In the genomic region with DNA sequence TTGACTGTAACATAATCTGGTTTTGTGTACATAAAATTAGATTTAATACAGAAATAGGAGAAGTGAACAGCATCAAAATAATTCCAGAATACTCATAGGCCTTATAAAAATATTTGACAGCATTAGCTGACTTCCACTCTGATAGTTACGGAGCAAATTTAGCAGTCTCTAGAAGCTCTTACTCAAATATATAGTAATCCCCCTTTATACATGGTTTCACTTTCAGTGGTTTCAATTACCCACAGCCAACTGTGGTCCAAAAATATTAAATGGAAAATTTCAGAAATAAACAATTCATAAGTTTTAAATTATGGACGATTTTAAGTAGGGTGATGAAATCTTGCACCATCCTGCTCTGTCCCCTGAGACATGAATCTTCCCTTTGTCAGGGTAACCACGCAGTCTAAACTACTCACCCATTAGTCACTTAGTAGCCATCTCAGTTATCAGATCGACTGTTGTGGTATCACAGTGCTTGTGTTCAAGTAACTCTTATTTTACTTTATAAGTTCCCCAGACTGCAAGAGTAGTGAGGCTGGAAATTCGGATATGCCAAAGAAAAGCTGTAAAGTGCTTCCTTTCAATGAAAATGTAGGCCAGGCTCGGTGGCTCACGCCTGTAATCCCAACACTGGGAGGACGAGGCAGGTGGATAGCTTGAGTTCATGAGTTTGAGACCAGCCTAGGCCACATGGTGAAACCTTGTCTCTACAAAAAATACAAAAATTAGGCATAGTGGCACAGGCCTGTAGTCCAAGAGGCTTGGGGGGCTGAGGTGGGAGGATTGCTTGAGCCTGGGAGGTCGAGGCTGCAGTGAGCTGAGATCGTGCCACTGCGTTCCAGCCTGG, we compare ENCODE assay signal across 8 cellular contexts. TPM values are rescaled to one million over a fixed set of nuclear protein-coding genes. Genes with fewer than 3 reads are reported as not detected.
DNase-seq lines count a peak whose midpoint lies in the region; ATAC-seq, FAIRE-seq and TF ChIP-seq lines count a peak whose summit lies in the region.

No MANE protein-coding gene starts in this region.

- H3K9ac ChIP-seq in PC-3 (ENCODE audit: low read length), result peak overlapping the region; percentile 54

- DNase-seq in GM18507 (ENCODE audit: extremely low spot score, insufficient read length, low read depth), result no peak
- DNase-seq in PC-3, result peak; percentile 78
- DNase-seq in myocyte (ENCODE audit: low read depth), result peak; percentile 65
- no peak for DNase-seq in Caco-2
- DNase-seq in NCI-H1417 (lab: John Stamatoyannopoulos, UW), result no peak
- no peak for DNase-seq in NCI-H446 treated with DMSO at 0.1 percent for 48 hours (lab: John Stamatoyannopoulos, UW)
- DNase-seq in NCI-H774 (lab: John Stamatoyannopoulos, UW), result no peak

- no peaks in the 10 kb centered on the region for H3K9me2 ChIP-seq in PC-3 (replicated peaks; ENCODE audit: low read length)

- ATAC-seq in HG02610 (IDR thresholded peaks at IDR 0.05; ENCODE audit: unreplicated experiment) (peak; percentile 91), PC-3 (peak; percentile 99)

- no peaks in the 10 kb centered on the region for H3K9me3 Mint-ChIP-seq in Caco-2 (ENCODE audit: unreplicated experiment)

- no peaks in the 10 kb centered on the region for H3K4me1 Mint-ChIP-seq in Caco-2 (ENCODE audit: low read depth, unreplicated experiment)

- CTCF ChIA-PET in PC-3 (lab: Charles Lee), result interaction anchor here (0.6 kb wide), 2 partner anchors 25 to 804 kb away, joined by 5 to 9 read pairs; no protein-coding TSS in a partner anchor
- CTCF ChIA-PET in Caco-2 (lab: Charles Lee), result no interaction called here

- intact Hi-C loops in PC-3 (cut with micrococcal nuclease) (loop anchor here (2.0 kb wide), 1 partner anchor 19 kb away; no protein-coding TSS in a partner anchor), Caco-2 (cut with micrococcal nuclease; ENCODE audit: unreplicated experiment) (no loop called here)

- H3K4me3 ChIP-seq in PC-3 (ENCODE audit: low read length) (peak overlapping the region; percentile 52; the same call in 1 of the 2 replicates), Caco-2 (ENCODE audit: low read depth, low read length) (no peak overlapping the region)

- no peaks in the 10 kb centered on the region for H3K27me3 Mint-ChIP-seq in Caco-2 (ENCODE audit: insufficient read depth, unreplicated experiment)

- peak overlapping the region; percentile 92 for H3K27ac ChIP-seq in PC-3 (ENCODE audit: low read length)

- H3K36me3 Mint-ChIP-seq in Caco-2 (ENCODE audit: insufficient read depth, unreplicated experiment), result no peaks in the 10 kb centered on the region

- no peaks in the 10 kb centered on the region for H4K20me1 ChIP-seq in PC-3 (ENCODE audit: low read length)

- POLR2A ChIA-PET in PC-3 (lab: Charles Lee; ENCODE audit: unreplicated experiment), result interaction anchor here (0.6 kb wide), 1 partner anchor 178 kb away, joined by 4 read pairs; no protein-coding TSS in a partner anchor
- POLR2A ChIA-PET in Caco-2 (lab: Charles Lee), result no interaction called here

- no peak overlapping the region for H3K4me3 Mint-ChIP-seq in Caco-2 (ENCODE audit: unreplicated experiment)

- H3K27me3 ChIP-seq in PC-3 (ENCODE audit: low read length), result no peaks in the 10 kb centered on the region
- H3K27me3 ChIP-seq in Caco-2 (replicated peaks; ENCODE audit: control insufficient read depth, insufficient read depth, low read length), result no peaks in the 10 kb centered on the region

- H3K4me2 ChIP-seq in PC-3 (ENCODE audit: low read length), result peak overlapping the region; percentile 74

- no peaks in the 10 kb centered on the region for H3K9me3 ChIP-seq in PC-3 (ENCODE audit: low read length)
- no peaks in the 10 kb centered on the region for H3K9me3 ChIP-seq in Caco-2

- peak overlapping the region; percentile 71 for H2AFZ ChIP-seq in PC-3 (ENCODE audit: low read length)

- H3K4me1 ChIP-seq in PC-3 (ENCODE audit: insufficient read depth, low read length) (peaks cover 20% of the 10 kb centered on the region), Caco-2 (no peaks in the 10 kb centered on the region)

- no peaks in the 10 kb centered on the region for H3F3A ChIP-seq in PC-3 (ENCODE audit: low read length, unreplicated experiment)

- BruUV-seq in PC-3 (replicated peaks; lab: Mats Ljungman, UMichigan) (TSS peak; percentile 67), Caco-2 (replicated peaks; lab: Mats Ljungman, UMichigan) (no TSS peak)

- H3K36me3 ChIP-seq in PC-3 (ENCODE audit: low read depth, low read length), result no peaks in the 10 kb centered on the region
- H3K36me3 ChIP-seq in Caco-2 (ENCODE audit: control insufficient read depth, insufficient read depth, low read length), result no peaks in the 10 kb centered on the region

- peak; percentile 53 for FAIRE-seq in GM18507 (lab: Jason Lieb, UNC)

- H3K79me2 ChIP-seq in PC-3 (ENCODE audit: low read length), result no peaks in the 10 kb centered on the region

- TF ChIP-seq CTCF in PC-3 (conservative IDR thresholded peaks at IDR 0.05; ENCODE audit: low read depth, low read length) (no peak), Caco-2 (IDR thresholded peaks at IDR 0.05; ENCODE audit: insufficient read depth in 1 of 2, low read depth in 1 of 2, low read length in 1 of 2, severe bottlenecking in 1 of 2, unreplicated experiment in 1 of 2) (no peak)

- H3K27ac Mint-ChIP-seq in Caco-2 (ENCODE audit: unreplicated experiment), result no peak overlapping the region

RNA-seq across cellular contexts. Expression of gene RTL9, which starts 17.2 kb away (rescaled TPM):
- total RNA-seq in PC-3 (2014; rRNA removed), result 0.23 and 0.29 TPM in 2 replicates
- total RNA-seq in myocyte, result 0.52 and 1.2 TPM in 2 replicates
- polyA plus RNA-seq in myocyte (2012), result 0.32 TPM
- total RNA-seq in Caco-2 (2022), result 0.09 and 0.26 TPM in 2 replicates

RNA-seq across cellular contexts. Expression of gene AMMECR1, which starts 23.5 kb away (rescaled TPM):
- total RNA-seq in PC-3 (2014; rRNA removed) (12.7 and 14.2 TPM in 2 replicates), myocyte (12.5 and 17.4 TPM in 2 replicates), Caco-2 (2022) (21.4 and 23.0 TPM in 2 replicates)
- polyA plus RNA-seq in myocyte (2012), result 5.1 TPM

Comparison
In these comparisons a context has a peak if more than half of its experiments do, and no peak if none do; other contexts are left out.
1. DNase-seq: peak in PC-3 (single experiment) and myocyte (single experiment); none in GM18507 (single experiment), Caco-2 (0 of 2), NCI-H1417 (0 of 3), NCI-H446 treated with DMSO at 0.1 percent for 48 hours (single experiment) and NCI-H774 (single experiment).